In genomic region chr1:28894785-28895184, GRCh38 we compare ENCODE assay signal across 29 cellular contexts.
"Had no signal": no experiment of that assay in that cellular context is flagged by ENCODE, and none has a peak within 500 bp of the region (broad histone marks: within the 10 kb centered on the region; RNA-seq: fewer than 3 reads in every experiment).

No MANE protein-coding gene starts in this region.

- DNase-seq: colonic mucosa; effector CD8-positive, alpha-beta T cell; endodermal cell; foreskin keratinocyte; heart right ventricle; hypothalamus; immature natural killer cell; islet precursor cell; mucosa of descending colon; naive B cell; nucleus accumbens; sigmoid colon; stimulated activated CD4-positive, alpha-beta T cell treated with anti-CD3 and anti-CD28 coated beads, Interleukin-2, amount 100 ng/mL, for 24 hours; stimulated activated CD4-positive, alpha-beta T cell treated with anti-CD3 and anti-CD28 coated beads, Interleukin-4, amount 100 ng/mL, for 24 hours; stimulated activated naive CD8-positive, alpha-beta T cell treated with anti-CD3 and anti-CD28 coated beads, Interleukin-15, Interleukin-2, amounts not matched to agents 100 U/mL and 50 U/mL, for 24 hours; transverse colon had no signal

- H3K36me3 ChIP-seq: colonic mucosa, prostate gland, right atrium auricular region, sigmoid colon, thoracic aorta, transverse colon, vagina had no signal

- H3K9me3 ChIP-seq: colonic mucosa, gastroesophageal sphincter, heart right ventricle, mucosa of descending colon, prostate gland, right atrium auricular region, sigmoid colon, thoracic aorta, transverse colon, vagina had no signal

- H3K27me3 Mint-ChIP-seq: dendritic cell treated with granulocyte-macrophage colony-stimulating factor and Interleukin-4, amounts not matched to agents 40 ng/mL and 50 ng/mL, for 4 days; memory B cell; naive B cell; natural killer cell treated with Interleukin-12 subunit alpha and Interleukin-12 subunit beta and Interleukin-15 and Interleukin-18, amount 100 ng/mL, for 72 hours; stimulated activated memory B cell treated with anti-CD40 and anti-IgM and Interleukin-4, amounts not matched to agents 10 μg/mL and 1 μg/mL and 100 μg/mL, for 72 hours had no signal

- H3K4me1 ChIP-seq: colonic mucosa, foreskin keratinocyte, prostate gland had no signal

- H3K4me3 Mint-ChIP-seq: dendritic cell treated with granulocyte-macrophage colony-stimulating factor and Interleukin-4, amounts not matched to agents 40 ng/mL and 50 ng/mL, for 4 days; endodermal cell; immature natural killer cell; memory B cell; mesothelial cell of epicardium; naive B cell; natural killer cell treated with Interleukin-12 subunit alpha and Interleukin-12 subunit beta and Interleukin-15 and Interleukin-18, amount 100 ng/mL, for 72 hours; neural crest cell; stimulated activated memory B cell treated with anti-CD40 and anti-IgM and Interleukin-4, amounts not matched to agents 10 μg/mL and 1 μg/mL and 100 μg/mL, for 72 hours had no signal

- H3K9me3 Mint-ChIP-seq: dendritic cell treated with granulocyte-macrophage colony-stimulating factor and Interleukin-4, amounts not matched to agents 40 ng/mL and 50 ng/mL, for 4 days; endodermal cell; immature natural killer cell; memory B cell; mesothelial cell of epicardium; naive B cell; natural killer cell treated with Interleukin-12 subunit alpha and Interleukin-12 subunit beta and Interleukin-15 and Interleukin-18, amount 100 ng/mL, for 72 hours; neural crest cell; stimulated activated memory B cell treated with anti-CD40 and anti-IgM and Interleukin-4, amounts not matched to agents 10 μg/mL and 1 μg/mL and 100 μg/mL, for 72 hours had no signal

- H3K36me3 Mint-ChIP-seq: mesothelial cell of epicardium; natural killer cell treated with Interleukin-12 subunit alpha and Interleukin-12 subunit beta and Interleukin-15 and Interleukin-18, amount 100 ng/mL, for 72 hours had no signal

- H3K27ac Mint-ChIP-seq: dendritic cell treated with granulocyte-macrophage colony-stimulating factor and Interleukin-4, amounts not matched to agents 40 ng/mL and 50 ng/mL, for 4 days; endodermal cell; memory B cell; mesothelial cell of epicardium; naive B cell; natural killer cell treated with Interleukin-12 subunit alpha and Interleukin-12 subunit beta and Interleukin-15 and Interleukin-18, amount 100 ng/mL, for 72 hours; stimulated activated memory B cell treated with anti-CD40 and anti-IgM and Interleukin-4, amounts not matched to agents 10 μg/mL and 1 μg/mL and 100 μg/mL, for 72 hours had no signal

- H3K27ac ChIP-seq: colonic mucosa, epithelial cell of prostate, foreskin keratinocyte, gastroesophageal sphincter, prostate gland, right atrium auricular region, sigmoid colon, thoracic aorta, transverse colon, vagina had no signal

- H3K4me3 ChIP-seq: colonic mucosa, gastroesophageal sphincter, heart right ventricle, lung, mucosa of descending colon, prostate gland, right atrium auricular region, sigmoid colon, thoracic aorta, transverse colon, vagina had no signal

- H3K27me3 ChIP-seq: colonic mucosa, foreskin keratinocyte, gastroesophageal sphincter, heart right ventricle, right atrium auricular region, sigmoid colon, transverse colon, vagina had no signal
